In genomic region chr12:129911437-129912049, GRCh38 we compare ENCODE assay signal across 9 cellular contexts. TPM values are rescaled to one million over a fixed set of nuclear protein-coding genes. Genes with fewer than 3 reads are reported as not detected.
DNase-seq lines count a peak whose midpoint lies in the region; ATAC-seq, FAIRE-seq and TF ChIP-seq lines count a peak whose summit lies in the region.
"Had no signal": no experiment of that assay in that cellular context is flagged by ENCODE, and none has a peak within 500 bp of the region (broad histone marks: within the 10 kb centered on the region; RNA-seq: fewer than 3 reads in every experiment).

No MANE protein-coding gene starts in this region.

- H3K27ac Mint-ChIP-seq in activated CD8-positive, alpha-beta memory T cell treated with anti-CD3 and anti-CD28 coated beads, Interleukin-2, amount 10 ng/mL, durations not matched to agents 7 days and 5 days, result no peak overlapping the region

- H3K27me3 ChIP-seq in bronchial epithelial cell (ENCODE audit: control insufficient read depth, insufficient read depth, low read length) (no peaks in the 10 kb centered on the region), liver (ENCODE audit: control insufficient read depth in 4 of 4, insufficient read depth in 4 of 4, low read length in 3 of 4) (peaks cover 0 to 2% (median 0%) of the 10 kb centered on the region in 4 donors)

- H3K4me1 Mint-ChIP-seq in activated CD8-positive, alpha-beta memory T cell treated with anti-CD3 and anti-CD28 coated beads, Interleukin-2, amount 10 ng/mL, durations not matched to agents 7 days and 5 days, result no peaks in the 10 kb centered on the region

- no peak overlapping the region for H3K4me3 Mint-ChIP-seq in activated CD8-positive, alpha-beta memory T cell treated with anti-CD3 and anti-CD28 coated beads, Interleukin-2, amount 10 ng/mL, durations not matched to agents 7 days and 5 days

- H3K36me3 ChIP-seq in bronchial epithelial cell (ENCODE audit: control insufficient read depth, insufficient read depth, low read length) (no peaks in the 10 kb centered on the region), liver (ENCODE audit: control insufficient read depth in 4 of 4, insufficient read depth in 3 of 4, low read depth in 1 of 4, low read length in 3 of 4) (no peaks in the 10 kb centered on the region)

- TF ChIP-seq RAD21 in liver (IDR thresholded peaks at IDR 0.05), result peak; percentile 90 to 94

- no peak for FAIRE-seq in bronchial epithelial cell (lab: Jason Lieb, UNC)

- H3K27ac ChIP-seq in C4-2B (no peak overlapping the region), liver (ENCODE audit: low read depth in 1 of 2, low read length in 2 of 2) (no peak overlapping the region)

- no peak overlapping the region for H3K4me3 ChIP-seq in bronchial epithelial cell (ENCODE audit: low read depth, low read length)
- H3K4me3 ChIP-seq in liver (ENCODE audit: low read depth in 1 of 3, low read length in 3 of 3), result no peak overlapping the region

- H3K27me3 Mint-ChIP-seq in activated CD8-positive, alpha-beta memory T cell treated with anti-CD3 and anti-CD28 coated beads, Interleukin-2, amount 10 ng/mL, durations not matched to agents 7 days and 5 days, result no peaks in the 10 kb centered on the region

- no peaks in the 10 kb centered on the region for H3K4me1 ChIP-seq in liver (ENCODE audit: control insufficient read depth in 4 of 4, insufficient read depth in 4 of 4, low read length in 3 of 4)

- no peaks in the 10 kb centered on the region for H3K9me3 ChIP-seq in liver (ENCODE audit: control insufficient read depth in 4 of 4, low read length in 3 of 4)

- DNase-seq in GM13977 (ENCODE audit: low spot score) (peak; percentile 76), NCI-H510A treated with DMSO at 0.1 percent for 48 hours (lab: John Stamatoyannopoulos, UW) (peak; percentile 93), bronchial epithelial cell (ENCODE audit: low read depth) (peak; percentile 10), activated gamma-delta T cell (lab: John Stamatoyannopoulos, UW) (no peak)
- DNase-seq in activated CD8-positive, alpha-beta memory T cell treated with anti-CD3 and anti-CD28 coated beads, Interleukin-2, amount 10 ng/mL, durations not matched to agents 7 days and 5 days, result no peak
- DNase-seq: IMR-90 had no signal

- peak; percentile 69 for ATAC-seq in HG03103 (IDR thresholded peaks at IDR 0.05; ENCODE audit: low read depth, unreplicated experiment)
- ATAC-seq in activated CD8-positive, alpha-beta memory T cell treated with anti-CD3 and anti-CD28 coated beads, Interleukin-2, amount 10 ng/mL, durations not matched to agents 7 days and 5 days, result no peak

- in situ Hi-C loops in GM13977 (cut with MboI; ENCODE audit: low pct_unique_long_range_greater_than_20kb, low sequenced_read_pairs, unreplicated experiment), result loop anchor here (25.0 kb wide), 1 partner anchor 1649 kb away; the partner anchor contains the start of gene TMEM132C

- H3K36me3 Mint-ChIP-seq in activated CD8-positive, alpha-beta memory T cell treated with anti-CD3 and anti-CD28 coated beads, Interleukin-2, amount 10 ng/mL, durations not matched to agents 7 days and 5 days, result no peaks in the 10 kb centered on the region

- H3K9me3 Mint-ChIP-seq in activated CD8-positive, alpha-beta memory T cell treated with anti-CD3 and anti-CD28 coated beads, Interleukin-2, amount 10 ng/mL, durations not matched to agents 7 days and 5 days (ENCODE audit: low read depth), result no peaks in the 10 kb centered on the region

- WGBS in liver, result 4% methylated on average over 8 of the region's 8 CpGs

- TF ChIP-seq CTCF in C4-2B (conservative IDR thresholded peaks at IDR 0.05) (peak; percentile 80), GM13977 (IDR thresholded peaks at IDR 0.05; ENCODE audit: extremely low read depth, insufficient read depth, missing control alignments) (peak; percentile 89), bronchial epithelial cell (IDR thresholded peaks at IDR 0.05; ENCODE audit: insufficient read depth, low read length, severe bottlenecking) (peak; percentile 76), liver (IDR thresholded peaks at IDR 0.05; ENCODE audit: low read depth, low read length, missing input control) (peak; percentile 84)

- CTCF ChIA-PET in activated CD8-positive, alpha-beta memory T cell treated with anti-CD3 and anti-CD28 coated beads, Interleukin-2, amount 10 ng/mL, durations not matched to agents 7 days and 5 days (lab: Charles Lee), result interaction anchor here (1.0 to 1.7 kb wide), 2 partner anchors 719 to 1652 kb away, joined by 3 to 5 read pairs; no protein-coding TSS in a partner anchor

- H3K9ac ChIP-seq in liver (ENCODE audit: low read depth in 1 of 2, low read length in 2 of 2), result no peak overlapping the region

TF ChIP-seq in liver, 16 proteins besides CTCF, POLR2A, EP300 and RAD21:
- TF ChIP-seq FOXA2 (IDR thresholded peaks at IDR 0.05) (no peak), GABPA (IDR thresholded peaks at IDR 0.05 in 1 of 2, conservative IDR thresholded peaks at IDR 0.05 in 1 of 2) (no peak), EGR1 (IDR thresholded peaks at IDR 0.05; ENCODE audit: low read depth in 2 of 2) (no peak), HNF4A (conservative IDR thresholded peaks at IDR 0.05) (no peak), NR2F2 (IDR thresholded peaks at IDR 0.05) (no peak), HNF4G (IDR thresholded peaks at IDR 0.05) (no peak), YY1 (IDR thresholded peaks at IDR 0.05) (no peak), TAF1 (conservative IDR thresholded peaks at IDR 0.05) (no peak), FOXA1 (IDR thresholded peaks at IDR 0.05) (no peak), RXRA (IDR thresholded peaks at IDR 0.05) (no peak), JUND (IDR thresholded peaks at IDR 0.05) (no peak), SP1 (IDR thresholded peaks at IDR 0.05) (no peak), ATF3 (IDR thresholded peaks at IDR 0.05) (no peak)
- TF ChIP-seq, protein P1, sequence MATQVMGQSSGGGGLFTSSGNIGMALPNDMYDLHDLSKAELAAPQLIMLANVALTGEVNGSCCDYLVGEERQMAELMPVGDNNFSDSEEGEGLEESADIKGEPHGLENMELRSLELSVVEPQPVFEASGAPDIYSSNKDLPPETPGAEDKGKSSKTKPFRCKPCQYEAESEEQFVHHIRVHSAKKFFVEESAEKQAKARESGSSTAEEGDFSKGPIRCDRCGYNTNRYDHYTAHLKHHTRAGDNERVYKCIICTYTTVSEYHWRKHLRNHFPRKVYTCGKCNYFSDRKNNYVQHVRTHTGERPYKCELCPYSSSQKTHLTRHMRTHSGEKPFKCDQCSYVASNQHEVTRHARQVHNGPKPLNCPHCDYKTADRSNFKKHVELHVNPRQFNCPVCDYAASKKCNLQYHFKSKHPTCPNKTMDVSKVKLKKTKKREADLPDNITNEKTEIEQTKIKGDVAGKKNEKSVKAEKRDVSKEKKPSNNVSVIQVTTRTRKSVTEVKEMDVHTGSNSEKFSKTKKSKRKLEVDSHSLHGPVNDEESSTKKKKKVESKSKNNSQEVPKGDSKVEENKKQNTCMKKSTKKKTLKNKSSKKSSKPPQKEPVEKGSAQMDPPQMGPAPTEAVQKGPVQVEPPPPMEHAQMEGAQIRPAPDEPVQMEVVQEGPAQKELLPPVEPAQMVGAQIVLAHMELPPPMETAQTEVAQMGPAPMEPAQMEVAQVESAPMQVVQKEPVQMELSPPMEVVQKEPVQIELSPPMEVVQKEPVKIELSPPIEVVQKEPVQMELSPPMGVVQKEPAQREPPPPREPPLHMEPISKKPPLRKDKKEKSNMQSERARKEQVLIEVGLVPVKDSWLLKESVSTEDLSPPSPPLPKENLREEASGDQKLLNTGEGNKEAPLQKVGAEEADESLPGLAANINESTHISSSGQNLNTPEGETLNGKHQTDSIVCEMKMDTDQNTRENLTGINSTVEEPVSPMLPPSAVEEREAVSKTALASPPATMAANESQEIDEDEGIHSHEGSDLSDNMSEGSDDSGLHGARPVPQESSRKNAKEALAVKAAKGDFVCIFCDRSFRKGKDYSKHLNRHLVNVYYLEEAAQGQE (IDR thresholded peaks at IDR 0.05), result no peak
- TF ChIP-seq, protein P2, sequence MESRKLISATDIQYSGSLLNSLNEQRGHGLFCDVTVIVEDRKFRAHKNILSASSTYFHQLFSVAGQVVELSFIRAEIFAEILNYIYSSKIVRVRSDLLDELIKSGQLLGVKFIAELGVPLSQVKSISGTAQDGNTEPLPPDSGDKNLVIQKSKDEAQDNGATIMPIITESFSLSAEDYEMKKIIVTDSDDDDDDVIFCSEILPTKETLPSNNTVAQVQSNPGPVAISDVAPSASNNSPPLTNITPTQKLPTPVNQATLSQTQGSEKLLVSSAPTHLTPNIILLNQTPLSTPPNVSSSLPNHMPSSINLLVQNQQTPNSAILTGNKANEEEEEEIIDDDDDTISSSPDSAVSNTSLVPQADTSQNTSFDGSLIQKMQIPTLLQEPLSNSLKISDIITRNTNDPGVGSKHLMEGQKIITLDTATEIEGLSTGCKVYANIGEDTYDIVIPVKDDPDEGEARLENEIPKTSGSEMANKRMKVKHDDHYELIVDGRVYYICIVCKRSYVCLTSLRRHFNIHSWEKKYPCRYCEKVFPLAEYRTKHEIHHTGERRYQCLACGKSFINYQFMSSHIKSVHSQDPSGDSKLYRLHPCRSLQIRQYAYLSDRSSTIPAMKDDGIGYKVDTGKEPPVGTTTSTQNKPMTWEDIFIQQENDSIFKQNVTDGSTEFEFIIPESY (IDR thresholded peaks at IDR 0.05), result no peak
- TF ChIP-seq, protein P3, sequence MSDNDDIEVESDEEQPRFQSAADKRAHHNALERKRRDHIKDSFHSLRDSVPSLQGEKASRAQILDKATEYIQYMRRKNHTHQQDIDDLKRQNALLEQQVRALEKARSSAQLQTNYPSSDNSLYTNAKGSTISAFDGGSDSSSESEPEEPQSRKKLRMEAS (IDR thresholded peaks at IDR 0.05), result no peak

RNA-seq across cellular contexts. Expression of gene TMEM132D, which starts 7.7 kb away (rescaled TPM):
- total RNA-seq in bronchial epithelial cell (not detected in 2 replicates), liver (under 1 TPM; 0.08 to 0.14 TPM)
- under 1 TPM; 0.01 to 0.08 TPM for polyA plus RNA-seq in liver
- not detected for total RNA-seq in activated CD8-positive, alpha-beta memory T cell treated with anti-CD3 and anti-CD28 coated beads, Interleukin-2, amount 10 ng/mL, durations not matched to agents 7 days and 5 days
- total RNA-seq: IMR-90 had no signal
- polyA plus RNA-seq: IMR-90 had no signal

Comparison
In these comparisons a context has a peak if more than half of its experiments do, and no peak if none do; other contexts are left out.
1. DNase-seq: peak in GM13977 (single experiment), NCI-H510A treated with DMSO at 0.1 percent for 48 hours (single experiment) and bronchial epithelial cell (single experiment); none in activated CD8-positive, alpha-beta memory T cell treated with anti-CD3 and anti-CD28 coated beads, Interleukin-2, amount 10 ng/mL, durations not matched to agents 7 days and 5 days (single experiment) and activated gamma-delta T cell (single experiment).
2. Peak in every context shown above with its lines, with median percentiles within 50 percentile points of each other: CTCF ChIP-seq.